In genomic region chr19:49469828-49470614, GRCh38 we compare ENCODE assay signal across 8 cellular contexts.
DNase-seq lines count a peak whose midpoint lies in the region; ATAC-seq and FAIRE-seq lines count a peak whose summit lies in the region.

No MANE protein-coding gene starts in this region.

- H3K27me3 Mint-ChIP-seq in effector memory CD8-positive, alpha-beta T cell, result no peaks in the 10 kb centered on the region

- peaks cover 35 to 37% of the 10 kb centered on the region in 2 donors for H3K4me1 Mint-ChIP-seq in effector memory CD8-positive, alpha-beta T cell (ENCODE audit: low read depth in 2 of 2)
- H3K4me1 Mint-ChIP-seq in stimulated activated effector memory CD8-positive, alpha-beta T cell treated with anti-CD3 and anti-CD28 coated beads, Interleukin-12 subunit alpha, Interleukin-12 subunit beta, amount 100 ng/mL, for 72 hours, result peaks cover 53% of the 10 kb centered on the region

- peak overlapping the region; percentile 65 to 73 for H3K4me3 Mint-ChIP-seq in effector memory CD8-positive, alpha-beta T cell
- peak overlapping the region; percentile 72 for H3K4me3 Mint-ChIP-seq in stimulated activated effector memory CD8-positive, alpha-beta T cell treated with anti-CD3 and anti-CD28 coated beads, Interleukin-12 subunit alpha, Interleukin-12 subunit beta, amount 100 ng/mL, for 72 hours

- FAIRE-seq in GM18507 (lab: Jason Lieb, UNC), result peak; percentile 95

- H3K36me3 Mint-ChIP-seq in effector memory CD8-positive, alpha-beta T cell (ENCODE audit: insufficient read depth), result peaks cover 41% of the 10 kb centered on the region
- H3K36me3 Mint-ChIP-seq in stimulated activated effector memory CD8-positive, alpha-beta T cell treated with anti-CD3 and anti-CD28 coated beads, Interleukin-12 subunit alpha, Interleukin-12 subunit beta, amount 100 ng/mL, for 72 hours, result peaks cover 33% of the 10 kb centered on the region

- ATAC-seq in HG02852 (IDR thresholded peaks at IDR 0.05; ENCODE audit: unreplicated experiment), result peak; percentile 63
- ATAC-seq in effector memory CD8-positive, alpha-beta T cell (replicated peaks), result peak; percentile 59
- peak; percentile 81 for ATAC-seq in stimulated activated effector memory CD8-positive, alpha-beta T cell treated with anti-CD3 and anti-CD28 coated beads, Interleukin-12 subunit alpha, Interleukin-12 subunit beta, amount 100 ng/mL, for 72 hours
- no peak for ATAC-seq in HG03095 (IDR thresholded peaks at IDR 0.05; ENCODE audit: unreplicated experiment)

- no peaks in the 10 kb centered on the region for H3K9me3 Mint-ChIP-seq in effector memory CD8-positive, alpha-beta T cell
- no peaks in the 10 kb centered on the region for H3K9me3 Mint-ChIP-seq in stimulated activated effector memory CD8-positive, alpha-beta T cell treated with anti-CD3 and anti-CD28 coated beads, Interleukin-12 subunit alpha, Interleukin-12 subunit beta, amount 100 ng/mL, for 72 hours

- peak; percentile 40 for DNase-seq in GM18507 (ENCODE audit: extremely low spot score, insufficient read length, low read depth)
- DNase-seq in activated CD4-positive, CD25-positive, alpha-beta regulatory T cell treated with anti-CD3 and anti-CD28 coated beads, Interleukin-2, amount 50 U/mL, for 72 hours, result peak; percentile 78
- peak; percentile 80 to 85 (median 84) for DNase-seq in effector memory CD8-positive, alpha-beta T cell
- peak; percentile 84 to 95 for DNase-seq in stimulated activated effector memory CD8-positive, alpha-beta T cell treated with anti-CD3 and anti-CD28 coated beads, Interleukin-12 subunit alpha, Interleukin-12 subunit beta, amount 100 ng/mL, for 72 hours (ENCODE audit: low spot score in 2 of 2)
- DNase-seq in NCI-H2029 (lab: John Stamatoyannopoulos, UW), result no peak
- no peak for DNase-seq in NCI-H226

- peak overlapping the region; percentile 97 to 100 for H3K27ac Mint-ChIP-seq in effector memory CD8-positive, alpha-beta T cell
- H3K27ac Mint-ChIP-seq in stimulated activated effector memory CD8-positive, alpha-beta T cell treated with anti-CD3 and anti-CD28 coated beads, Interleukin-12 subunit alpha, Interleukin-12 subunit beta, amount 100 ng/mL, for 72 hours, result peak overlapping the region; percentile 91

Comparison
In these comparisons a context has a peak if more than half of its experiments do, and no peak if none do; other contexts are left out.
1. DNase-seq: peak in GM18507 (single experiment), activated CD4-positive, CD25-positive, alpha-beta regulatory T cell treated with anti-CD3 and anti-CD28 coated beads, Interleukin-2, amount 50 U/mL, for 72 hours (single experiment), effector memory CD8-positive, alpha-beta T cell (3 of 3) and stimulated activated effector memory CD8-positive, alpha-beta T cell treated with anti-CD3 and anti-CD28 coated beads, Interleukin-12 subunit alpha, Interleukin-12 subunit beta, amount 100 ng/mL, for 72 hours (2 of 2); none in NCI-H2029 (single experiment) and NCI-H226 (single experiment).